29 cellular contexts compared by ENCODE assay signal in the genomic region with DNA sequence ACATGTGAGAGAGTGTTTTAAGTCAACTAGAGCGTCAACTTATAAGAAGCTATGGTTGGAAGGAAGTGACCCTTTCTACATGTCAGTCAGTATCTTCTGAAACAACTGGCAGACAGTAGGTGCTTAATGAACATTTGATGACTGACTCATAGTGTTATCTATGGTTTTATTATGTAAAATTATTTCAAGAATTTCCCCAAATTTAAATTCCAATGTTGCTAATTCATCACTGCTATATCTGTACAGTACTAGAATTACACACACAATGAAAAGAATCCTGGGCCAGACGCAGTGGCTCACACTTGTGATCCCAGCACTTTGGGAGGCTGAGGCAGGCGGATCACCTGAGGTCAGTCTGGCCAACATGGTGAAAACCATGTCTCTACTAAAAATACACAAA.
"Had no signal": no experiment of that assay in that cellular context is flagged by ENCODE, and none has a peak within 500 bp of the region (broad histone marks: within the 10 kb centered on the region; RNA-seq: fewer than 3 reads in every experiment).

No MANE protein-coding gene starts in this region.

- H3K27me3 ChIP-seq: adrenal gland, ascending aorta, esophagus muscularis mucosa had no signal

- H3K27ac ChIP-seq: adrenal gland, ascending aorta, esophagus muscularis mucosa had no signal

- ATAC-seq: activated CD4-positive, alpha-beta T cell treated with anti-CD3 and anti-CD28 coated beads for 36 hours; activated CD8-positive, alpha-beta memory T cell treated with anti-CD3 and anti-CD28 coated beads, Interleukin-2, amount 10 ng/mL, durations not matched to agents 7 days and 5 days; activated CD8-positive, alpha-beta T cell treated with anti-CD3 and anti-CD28 coated beads, Interleukin-2, amount 10 ng/mL, durations not matched to agents 7 days and 5 days; activated naive CD8-positive, alpha-beta T cell treated with anti-CD3 and anti-CD28 coated beads, Interleukin-2, amount 50 U/mL, for 24 hours; effector memory CD8-positive, alpha-beta T cell had no signal

- H3K36me3 Mint-ChIP-seq: activated CD4-positive, alpha-beta memory T cell treated with anti-CD3 and anti-CD28 coated beads for 36 hours; activated CD8-positive, alpha-beta memory T cell treated with anti-CD3 and anti-CD28 coated beads, Interleukin-2, amount 10 ng/mL, durations not matched to agents 7 days and 5 days; activated naive CD4-positive, alpha-beta T cell treated with anti-CD3 and anti-CD28 coated beads, Interleukin-2, amount 50 U/mL, for 24 hours; activated naive CD8-positive, alpha-beta T cell treated with anti-CD3 and anti-CD28 coated beads for 36 hours; brain had no signal

- H3K4me3 Mint-ChIP-seq: activated CD4-positive, alpha-beta memory T cell treated with anti-CD3 and anti-CD28 coated beads for 36 hours; activated CD4-positive, alpha-beta T cell treated with anti-CD3 and anti-CD28 coated beads for 36 hours; activated CD4-positive, alpha-beta T cell treated with anti-CD3 and anti-CD28 coated beads, Interleukin-2, amount 10 ng/mL, durations not matched to agents 24 days and 14 days; activated CD8-positive, alpha-beta memory T cell treated with anti-CD3 and anti-CD28 coated beads, Interleukin-2, amount 10 ng/mL, durations not matched to agents 7 days and 5 days; activated CD8-positive, alpha-beta T cell treated with anti-CD3 and anti-CD28 coated beads, Interleukin-2, amount 10 ng/mL, durations not matched to agents 7 days and 5 days; activated naive CD4-positive, alpha-beta T cell treated with anti-CD3 and anti-CD28 coated beads for 36 hours; activated naive CD4-positive, alpha-beta T cell treated with anti-CD3 and anti-CD28 coated beads, Interleukin-2, amount 50 U/mL, for 24 hours; activated naive CD8-positive, alpha-beta T cell treated with anti-CD3 and anti-CD28 coated beads for 36 hours; activated naive CD8-positive, alpha-beta T cell treated with anti-CD3 and anti-CD28 coated beads, Interleukin-2, amount 50 U/mL, for 24 hours; activated T-helper 1 cell treated with anti-CD3 and anti-CD28 coated beads, Interleukin-12 subunit alpha, Interleukin-12 subunit beta, Interleukin-2, Interleukin-4 antibody, amounts not matched to agents 30 ng/mL and 10 ng/mL and 1 ng/mL, durations not matched to agents 14 hours and 24 hours and 36 hours; brain; central memory CD8-positive, alpha-beta T cell; effector memory CD8-positive, alpha-beta T cell had no signal

- H3K9me3 ChIP-seq: adrenal gland, ascending aorta, esophagus muscularis mucosa had no signal

- H3K4me3 ChIP-seq: adrenal gland, ascending aorta, esophagus muscularis mucosa had no signal

- H3K4me1 Mint-ChIP-seq: activated CD4-positive, alpha-beta T cell treated with anti-CD3 and anti-CD28 coated beads for 36 hours; activated CD4-positive, alpha-beta T cell treated with anti-CD3 and anti-CD28 coated beads, Interleukin-2, amount 10 ng/mL, durations not matched to agents 24 days and 14 days; activated CD8-positive, alpha-beta memory T cell treated with anti-CD3 and anti-CD28 coated beads, Interleukin-2, amount 10 ng/mL, durations not matched to agents 7 days and 5 days; activated naive CD4-positive, alpha-beta T cell treated with anti-CD3 and anti-CD28 coated beads, Interleukin-2, amount 50 U/mL, for 24 hours; activated naive CD8-positive, alpha-beta T cell treated with anti-CD3 and anti-CD28 coated beads for 36 hours; activated naive CD8-positive, alpha-beta T cell treated with anti-CD3 and anti-CD28 coated beads, Interleukin-2, amount 50 U/mL, for 24 hours; central memory CD8-positive, alpha-beta T cell had no signal

- H3K27me3 Mint-ChIP-seq: activated CD4-positive, alpha-beta memory T cell treated with anti-CD3 and anti-CD28 coated beads for 36 hours; activated CD4-positive, alpha-beta T cell treated with anti-CD3 and anti-CD28 coated beads for 36 hours; activated CD4-positive, alpha-beta T cell treated with anti-CD3 and anti-CD28 coated beads, Interleukin-2, amount 10 ng/mL, durations not matched to agents 24 days and 14 days; activated CD8-positive, alpha-beta memory T cell treated with anti-CD3 and anti-CD28 coated beads, Interleukin-2, amount 10 ng/mL, durations not matched to agents 7 days and 5 days; activated naive CD4-positive, alpha-beta T cell treated with anti-CD3 and anti-CD28 coated beads, Interleukin-2, amount 50 U/mL, for 24 hours; activated naive CD8-positive, alpha-beta T cell treated with anti-CD3 and anti-CD28 coated beads for 36 hours; activated naive CD8-positive, alpha-beta T cell treated with anti-CD3 and anti-CD28 coated beads, Interleukin-2, amount 50 U/mL, for 24 hours; central memory CD8-positive, alpha-beta T cell; effector memory CD8-positive, alpha-beta T cell had no signal

- H3K4me1 ChIP-seq: adrenal gland, ascending aorta, esophagus muscularis mucosa had no signal

- DNase-seq: activated CD4-positive, alpha-beta memory T cell treated with anti-CD3 and anti-CD28 coated beads for 36 hours; activated CD4-positive, alpha-beta T cell treated with anti-CD3 and anti-CD28 coated beads for 36 hours; activated CD4-positive, alpha-beta T cell treated with anti-CD3 and anti-CD28 coated beads, Interleukin-2, amount 10 ng/mL, durations not matched to agents 24 days and 14 days; activated CD4-positive, CD25-positive, alpha-beta regulatory T cell; activated CD4-positive, CD25-positive, alpha-beta regulatory T cell treated with anti-CD3 and anti-CD28 coated beads, Interleukin-2, amount 50 U/mL, for 72 hours; activated CD8-positive, alpha-beta memory T cell treated with anti-CD3 and anti-CD28 coated beads, Interleukin-2, amount 10 ng/mL, durations not matched to agents 7 days and 5 days; activated CD8-positive, alpha-beta memory T cell treated with anti-CD3 and anti-CD28 coated beads, Interleukin-2, amount 50 U/mL, for 4 hours; activated CD8-positive, alpha-beta T cell treated with anti-CD3 and anti-CD28 coated beads, Interleukin-2, amount 10 ng/mL, durations not matched to agents 7 days and 5 days; activated effector memory CD4-positive, alpha-beta T cell treated with anti-CD3 and anti-CD28 coated beads, Interleukin-2, amount 50 U/mL, for 16 hours; activated naive CD4-positive, alpha-beta T cell treated with anti-CD3 and anti-CD28 coated beads for 36 hours; activated naive CD8-positive, alpha-beta T cell treated with anti-CD3 and anti-CD28 coated beads for 36 hours; activated naive CD8-positive, alpha-beta T cell treated with anti-CD3 and anti-CD28 coated beads, Interleukin-2, amount 50 U/mL, for 24 hours; activated T-cell treated with anti-CD3 and anti-CD28 coated beads, Interleukin-2, amount 50 U/mL, for 1 hour; activated T-cell treated with anti-CD3 and anti-CD28 coated beads, Interleukin-2, amount 50 U/mL, for 48 hours; adrenal gland; cortex of kidney; dermis blood vessel endothelial cell; effector CD4-positive, alpha-beta T cell; effector memory CD8-positive, alpha-beta T cell; erythroblast; head of caudate nucleus; T-helper 2 cell had no signal

- H3K9me3 Mint-ChIP-seq: activated naive CD8-positive, alpha-beta T cell treated with anti-CD3 and anti-CD28 coated beads for 36 hours; activated T-helper 1 cell treated with anti-CD3 and anti-CD28 coated beads, Interleukin-12 subunit alpha, Interleukin-12 subunit beta, Interleukin-2, Interleukin-4 antibody, amounts not matched to agents 30 ng/mL and 10 ng/mL and 1 ng/mL, durations not matched to agents 14 hours and 24 hours and 36 hours had no signal

- H3K36me3 ChIP-seq: adrenal gland, ascending aorta, esophagus muscularis mucosa had no signal

- H3K27ac Mint-ChIP-seq: activated CD4-positive, alpha-beta memory T cell treated with anti-CD3 and anti-CD28 coated beads for 36 hours; activated CD4-positive, alpha-beta T cell treated with anti-CD3 and anti-CD28 coated beads for 36 hours; activated CD4-positive, alpha-beta T cell treated with anti-CD3 and anti-CD28 coated beads, Interleukin-2, amount 10 ng/mL, durations not matched to agents 24 days and 14 days; activated CD8-positive, alpha-beta memory T cell treated with anti-CD3 and anti-CD28 coated beads, Interleukin-2, amount 10 ng/mL, durations not matched to agents 7 days and 5 days; activated CD8-positive, alpha-beta T cell treated with anti-CD3 and anti-CD28 coated beads, Interleukin-2, amount 10 ng/mL, durations not matched to agents 7 days and 5 days; activated naive CD4-positive, alpha-beta T cell treated with anti-CD3 and anti-CD28 coated beads for 36 hours; activated naive CD4-positive, alpha-beta T cell treated with anti-CD3 and anti-CD28 coated beads, Interleukin-2, amount 50 U/mL, for 24 hours; activated naive CD8-positive, alpha-beta T cell treated with anti-CD3 and anti-CD28 coated beads for 36 hours; activated naive CD8-positive, alpha-beta T cell treated with anti-CD3 and anti-CD28 coated beads, Interleukin-2, amount 50 U/mL, for 24 hours; activated T-helper 1 cell treated with anti-CD3 and anti-CD28 coated beads, Interleukin-12 subunit alpha, Interleukin-12 subunit beta, Interleukin-2, Interleukin-4 antibody, amounts not matched to agents 30 ng/mL and 10 ng/mL and 1 ng/mL, durations not matched to agents 14 hours and 24 hours and 36 hours; activated T-helper 2 cell treated with anti-CD3 and anti-CD28 coated beads, Interferon-gamma antibody, Interleukin-2, Interleukin-4, amounts not matched to agents 10 μg/mL and 5 μg/mL and 100 μg/mL, durations not matched to agents 14 hours and 24 hours and 36 hours; brain; effector memory CD8-positive, alpha-beta T cell had no signal
